8 cellular contexts compared by ENCODE assay signal in genomic region chr12:10190558-10191388, GRCh38. TPM values are rescaled to one million over a fixed set of nuclear protein-coding genes. Genes with fewer than 3 reads are reported as not detected.
A peak's percentile ranks its signal among the peaks of the same experiment; 100 is the strongest.
DNase-seq lines count a peak whose midpoint lies in the region; ATAC-seq and TF ChIP-seq lines count a peak whose summit lies in the region.

No MANE protein-coding gene starts in this region.

- intact Hi-C loops in CD8-positive, alpha-beta T cell (cut with DNase I, micrococcal nuclease) = loop anchor here (1.0 to 5.0 kb wide), 7 partner anchors 37 to 442 kb away; no protein-coding TSS in a partner anchor

- H3K4me2 ChIP-seq in OCI-LY1 (ENCODE audit: low read length) = no peak overlapping the region

- H3K36me3 Mint-ChIP-seq in CD8-positive, alpha-beta T cell = no peaks in the 10 kb centered on the region

- no peak overlapping the region for H3K4me3 ChIP-seq in CD8-positive, alpha-beta T cell (ENCODE audit: low read depth, low read length)
- H3K4me3 ChIP-seq in OCI-LY1 (ENCODE audit: low read depth, low read length, poor library complexity, severe bottlenecking) (no peak overlapping the region), fibroblast of pulmonary artery (replicated peaks; ENCODE audit: low read depth, low read length) (no peak overlapping the region)

- no peaks in the 10 kb centered on the region for H3K9me3 Mint-ChIP-seq in CD8-positive, alpha-beta T cell

- DNase-seq in CD8-positive, alpha-beta T cell = peak in 6 of 7 experiments; percentile 30 to 68 (median 52)
- DNase-seq in GM19238 (ENCODE audit: insufficient read length, low spot score) (peak; percentile 42), fibroblast of pulmonary artery (ENCODE audit: low read depth) (peak; percentile 72), nucleus accumbens (lab: John Stamatoyannopoulos, UW) (peak in 42 of 56 donors; percentile 7 to 72 (median 36)), NCI-H187 (lab: John Stamatoyannopoulos, UW) (no peak)
- DNase-seq in activated T-cell treated with anti-CD3 and anti-CD28 coated beads, Interleukin-2, amount 50 U/mL, for 48 hours = peak; percentile 55 to 65

- H3K9me3 ChIP-seq in CD8-positive, alpha-beta T cell (ENCODE audit: low read length) = no peaks in the 10 kb centered on the region
- H3K9me3 ChIP-seq in OCI-LY1 (ENCODE audit: low read length) = no peaks in the 10 kb centered on the region

- POLR2A ChIA-PET in CD8-positive, alpha-beta T cell (lab: Charles Lee) = no interaction called here

- peaks cover 12% of the 10 kb centered on the region for H3K27me3 Mint-ChIP-seq in CD8-positive, alpha-beta T cell (ENCODE audit: low read depth)

- peak; percentile 83 for TF ChIP-seq CTCF in CD8-positive, alpha-beta T cell (IDR thresholded peaks at IDR 0.05)
- peak; percentile 72 for TF ChIP-seq CTCF in OCI-LY1 (IDR thresholded peaks at IDR 0.05; ENCODE audit: low read length)
- peak; percentile 89 for TF ChIP-seq CTCF in fibroblast of pulmonary artery (IDR thresholded peaks at IDR 0.05; ENCODE audit: low read length, missing control alignments)

- no peak overlapping the region for H3K27ac Mint-ChIP-seq in CD8-positive, alpha-beta T cell

- CTCF ChIA-PET in CD8-positive, alpha-beta T cell (lab: Charles Lee) = interaction anchor here (0.6 to 2.7 kb wide), 12 partner anchors 16 to 1006 kb away, joined by 3 to 39 read pairs (median 4); no protein-coding TSS in a partner anchor

- H2AFZ ChIP-seq in OCI-LY1 (ENCODE audit: low read length) = no peak overlapping the region

- peaks cover 6% of the 10 kb centered on the region for H3K4me1 Mint-ChIP-seq in CD8-positive, alpha-beta T cell (ENCODE audit: low read depth)

- H3K9ac ChIP-seq in OCI-LY1 (ENCODE audit: low read length) = no peak overlapping the region

- H3K27ac ChIP-seq in CD8-positive, alpha-beta T cell (ENCODE audit: low read depth, low read length) = no peak overlapping the region
- no peak overlapping the region for H3K27ac ChIP-seq in OCI-LY1 (ENCODE audit: low read depth, low read length, poor library complexity, severe bottlenecking)

- no peaks in the 10 kb centered on the region for H3F3A ChIP-seq in OCI-LY1 (ENCODE audit: insufficient read depth, low read length)

- H3K79me2 ChIP-seq in OCI-LY1 (ENCODE audit: insufficient read depth, low read length) = no peaks in the 10 kb centered on the region

- H4K20me1 ChIP-seq in OCI-LY1 (ENCODE audit: insufficient read depth, low read length) = no peaks in the 10 kb centered on the region

- no peaks in the 10 kb centered on the region for H3K4me1 ChIP-seq in CD8-positive, alpha-beta T cell (ENCODE audit: insufficient read depth, low read length)
- peaks cover 12% of the 10 kb centered on the region for H3K4me1 ChIP-seq in OCI-LY1 (ENCODE audit: insufficient read depth, low read length, severe bottlenecking)

- H3K27me3 ChIP-seq in CD8-positive, alpha-beta T cell (ENCODE audit: insufficient read depth, low read length) = no peaks in the 10 kb centered on the region
- H3K27me3 ChIP-seq in OCI-LY1 (ENCODE audit: insufficient read depth, low read length) = no peaks in the 10 kb centered on the region; the same call in 1 of the 2 replicates

- no peak overlapping the region for H3K4me3 Mint-ChIP-seq in CD8-positive, alpha-beta T cell

- ATAC-seq in CD8-positive, alpha-beta T cell = peak; percentile 99
- ATAC-seq in HG03439 (IDR thresholded peaks at IDR 0.05; ENCODE audit: unreplicated experiment) = peak; percentile 93

- no peaks in the 10 kb centered on the region for H3K9me2 ChIP-seq in OCI-LY1 (ENCODE audit: low read depth, low read length)

- no peaks in the 10 kb centered on the region for H3K36me3 ChIP-seq in CD8-positive, alpha-beta T cell (ENCODE audit: insufficient read depth, low read length)
- H3K36me3 ChIP-seq in OCI-LY1 (ENCODE audit: insufficient read depth, low read length) = no peaks in the 10 kb centered on the region

RNA-seq across cellular contexts. Expression of gene TMEM52B, which starts 11.9 kb away (rescaled TPM):
- not detected for total RNA-seq in CD8-positive, alpha-beta T cell

RNA-seq across cellular contexts. Expression of gene OLR1, which starts 18.8 kb away (rescaled TPM):
- not detected for total RNA-seq in CD8-positive, alpha-beta T cell

RNA-seq across cellular contexts. Expression of gene GABARAPL1, which starts 21.9 kb away (rescaled TPM):
- 100 to 1,000 TPM; 377 to 380 TPM for total RNA-seq in CD8-positive, alpha-beta T cell

Comparison
In these comparisons a context has a peak if more than half of its experiments do, and no peak if none do; other contexts are left out.
1. DNase-seq: peak in CD8-positive, alpha-beta T cell (6 of 7), GM19238 (single experiment), activated T-cell treated with anti-CD3 and anti-CD28 coated beads, Interleukin-2, amount 50 U/mL, for 48 hours (2 of 2), fibroblast of pulmonary artery (single experiment) and nucleus accumbens (42 of 56); none in NCI-H187 (0 of 2).
2. Peak in every context shown above with its lines, with median percentiles within 50 percentile points of each other: CTCF ChIP-seq.